9 cellular contexts compared by ENCODE assay signal in genomic region chr12:48978741-48979601, GRCh38. TPM values are rescaled to one million over a fixed set of nuclear protein-coding genes. Genes with fewer than 3 reads are reported as not detected.
DNase-seq lines count a peak whose midpoint lies in the region; TF ChIP-seq lines count a peak whose summit lies in the region.
"Had no signal": no experiment of that assay in that cellular context is flagged by ENCODE, and none has a peak within 500 bp of the region (broad histone marks: within the 10 kb centered on the region; RNA-seq: fewer than 3 reads in every experiment).

No MANE protein-coding gene starts in this region.

- in situ Hi-C loops in G401 (cut with HindIII; ENCODE audit: low sequenced_read_pairs), result no loop called here

- no peaks in the 10 kb centered on the region for H3K9me3 ChIP-seq in SK-N-MC (ENCODE audit: low read depth, low read length)
- no peaks in the 10 kb centered on the region for H3K9me3 ChIP-seq in esophagus muscularis mucosa
- H3K9me3 ChIP-seq in MG63, result no peaks in the 10 kb centered on the region

- H3K4me3 ChIP-seq in GM12864 (ENCODE audit: low read depth, low read length), result peak overlapping the region; percentile 44
- H3K4me3 ChIP-seq in SK-N-MC, result peak overlapping the region; percentile 72
- peak overlapping the region; percentile 37 to 53 (median 41) for H3K4me3 ChIP-seq in esophagus muscularis mucosa
- H3K4me3 ChIP-seq in rectal smooth muscle tissue (ENCODE audit: low read length), result peak overlapping the region; percentile 63
- no peak overlapping the region for H3K4me3 ChIP-seq in MG63

- no peak for TF ChIP-seq POLR2A in esophagus muscularis mucosa (IDR thresholded peaks at IDR 0.05; ENCODE audit: low read depth)

- 4% methylated on average over 27 of the region's 45 CpGs for WGBS in esophagus muscularis mucosa

- peaks cover 40 to 49% (median 42%) of the 10 kb centered on the region in 4 donors for H3K4me1 ChIP-seq in esophagus muscularis mucosa
- H3K4me1 ChIP-seq in rectal smooth muscle tissue (ENCODE audit: control insufficient read depth, insufficient read depth, low read length), result peaks cover 16% of the 10 kb centered on the region

- H3K36me3 ChIP-seq in SK-N-MC (ENCODE audit: insufficient read depth, low read length) (no peaks in the 10 kb centered on the region), esophagus muscularis mucosa (no peaks in the 10 kb centered on the region), rectal smooth muscle tissue (ENCODE audit: control insufficient read depth, insufficient read depth, low read length) (no peaks in the 10 kb centered on the region), MG63 (no peaks in the 10 kb centered on the region)

- no peak for TF ChIP-seq CTCF in GM12864 (IDR thresholded peaks at IDR 0.05; ENCODE audit: low read depth, low read length, missing control alignments)
- no peak for TF ChIP-seq CTCF in esophagus muscularis mucosa (IDR thresholded peaks at IDR 0.05)

- H3K27me3 ChIP-seq in esophagus muscularis mucosa, result peaks cover 18 to 98% (median 62%) of the 10 kb centered on the region in 4 donors
- H3K27me3 ChIP-seq in rectal smooth muscle tissue (ENCODE audit: control insufficient read depth, insufficient read depth, low read length), result peaks cover 54% of the 10 kb centered on the region
- H3K27me3 ChIP-seq in MG63, result peaks cover 50% of the 10 kb centered on the region

- no peak for DNase-seq in GM12864 (ENCODE audit: low read depth)
- no peak for DNase-seq in SK-N-MC (ENCODE audit: low read depth, low spot score)
- no peak for DNase-seq in esophagus muscularis mucosa (ENCODE audit: extremely low spot score)
- no peak for DNase-seq in cerebellar cortex (ENCODE audit: low spot score)
- DNase-seq in NCI-H2227 treated with DMSO at 0.1 percent for 48 hours (lab: John Stamatoyannopoulos, UW), result no peak
- DNase-seq in G401 (ENCODE audit: low spot score), result no peak
- no peak for DNase-seq in MG63
- DNase-seq: NCI-H2029 treated with DMSO at 0.1 percent for 48 hours had no signal

- TF ChIP-seq EP300 in esophagus muscularis mucosa (IDR thresholded peaks at IDR 0.05), result no peak

- intact Hi-C loops in esophagus muscularis mucosa (cut with DNase I), result no loop called here

- H3K9ac ChIP-seq in SK-N-MC (ENCODE audit: insufficient read length), result no peak overlapping the region
- no peak overlapping the region for H3K9ac ChIP-seq in rectal smooth muscle tissue (ENCODE audit: low read length)

- H3K27ac ChIP-seq in SK-N-MC (no peak overlapping the region), esophagus muscularis mucosa (replicated peaks in 1 of 4) (no peak overlapping the region), rectal smooth muscle tissue (ENCODE audit: low read depth, low read length) (no peak overlapping the region)

RNA-seq across cellular contexts. Expression of gene WNT1, which starts 0.8 kb away (rescaled TPM):
- not detected for total RNA-seq in esophagus muscularis mucosa
- not detected in 2 replicates for total RNA-seq in G401 (2014; rRNA removed; shearing (Covaris generic))
- not detected in 2 replicates for total RNA-seq in MG63 (2014; rRNA removed; shearing (Covaris generic); ENCODE audit: low replicate concordance)

RNA-seq across cellular contexts. Expression of gene WNT10B, which starts 7.4 kb away (rescaled TPM):
- 1 to 10 TPM in 2 of 4 donors, under 1 TPM in 2; 0.92 to 1.8 (median 1.1) TPM for total RNA-seq in esophagus muscularis mucosa
- total RNA-seq in G401 (2014; rRNA removed; shearing (Covaris generic)), result 3.9 and 10.1 TPM in 2 replicates
- total RNA-seq in MG63 (2014; rRNA removed; shearing (Covaris generic); ENCODE audit: low replicate concordance), result 2.7 and 3.6 TPM in 2 replicates

RNA-seq across cellular contexts. Expression of gene DDN, which starts 20.2 kb away (rescaled TPM):
- total RNA-seq in esophagus muscularis mucosa, result under 1 TPM in 1 of 4 donors, not detected in 3; 0.11 TPM
- 2.3 and 5.2 TPM in 2 replicates for total RNA-seq in G401 (2014; rRNA removed; shearing (Covaris generic))
- total RNA-seq in MG63 (2014; rRNA removed; shearing (Covaris generic); ENCODE audit: low replicate concordance), result 0.13 TPM in 1 of 2 replicates, not detected in the other

RNA-seq across cellular contexts. Expression of gene ARF3, which starts 21.7 kb away (rescaled TPM):
- total RNA-seq in esophagus muscularis mucosa, result 10 to 100 TPM; 42.8 to 71.9 (median 65.1) TPM
- total RNA-seq in G401 (2014; rRNA removed; shearing (Covaris generic)), result 118 and 141 TPM in 2 replicates
- total RNA-seq in MG63 (2014; rRNA removed; shearing (Covaris generic); ENCODE audit: low replicate concordance), result 77.7 and 79.1 TPM in 2 replicates

RNA-seq across cellular contexts. Expression of gene PRKAG1, which starts 39.6 kb away (rescaled TPM):
- total RNA-seq in esophagus muscularis mucosa, result 10 to 100 TPM; 52.0 to 70.6 (median 64.3) TPM
- total RNA-seq in G401 (2014; rRNA removed; shearing (Covaris generic)), result 63.5 and 71.2 TPM in 2 replicates
- 76.4 and 102 TPM in 2 replicates for total RNA-seq in MG63 (2014; rRNA removed; shearing (Covaris generic); ENCODE audit: low replicate concordance)
